ENCODE assay signal across 8 cellular contexts in genomic region chr10:63767512-63767911, GRCh38.
DNase-seq lines count a peak whose midpoint lies in the region; ATAC-seq and TF ChIP-seq lines count a peak whose summit lies in the region.

No MANE protein-coding gene starts in this region.

- no peak overlapping the region; the same call in 1 of the 2 replicates for H3K4me3 ChIP-seq in AG04449 (ENCODE audit: low read depth, low read length)

- CTCF ChIA-PET in AG04449 (lab: Yijun Ruan, JAX): interaction anchor here (0.8 to 3.4 kb wide), 18 partner anchors 10 to 1174 kb away, joined by 3 to 44 read pairs (median 5); no protein-coding TSS in a partner anchor

- DNase-seq in AG04449 (ENCODE audit: low read depth, low spot score): no peak
- peak; percentile 1 for DNase-seq in HS-27A (ENCODE audit: low read depth)
- no peak for DNase-seq in left lobe of liver (ENCODE audit: low spot score)
- no peak for DNase-seq in NCI-H1417 treated with DMSO at 0.1 percent for 48 hours (lab: John Stamatoyannopoulos, UW)
- DNase-seq in AG20443 (ENCODE audit: low spot score): no peak
- no peak for DNase-seq in cortex of kidney (lab: John Stamatoyannopoulos, UW)
- no peak for DNase-seq in GM19240 (ENCODE audit: insufficient read length, low spot score)

- peak; percentile 62 for ATAC-seq in left lobe of liver

- peak overlapping the region; percentile 34 for H3K27ac ChIP-seq in angular gyrus (ENCODE audit: low read depth, low read length)

- peak; percentile 21 for TF ChIP-seq CTCF in AG04449 (IDR thresholded peaks at IDR 0.05; ENCODE audit: insufficient read depth, low read length, missing control alignments)

- POLR2A ChIA-PET in AG04449 (lab: Yijun Ruan, JAX): no interaction called here
